ENCODE assay signal across 10 cellular contexts in genomic region chr12:79424109-79424721, GRCh38.
DNase-seq lines count a peak whose midpoint lies in the region; ATAC-seq, FAIRE-seq and TF ChIP-seq lines count a peak whose summit lies in the region.
"Had no signal": no experiment of that assay in that cellular context is flagged by ENCODE, and none has a peak within 500 bp of the region (broad histone marks: within the 10 kb centered on the region; RNA-seq: fewer than 3 reads in every experiment).

No MANE protein-coding gene starts in this region.

- no peak for FAIRE-seq in D721Med (lab: Jason Lieb, UNC)

- TF ChIP-seq CTCF in body of pancreas (IDR thresholded peaks at IDR 0.05), result no peak
- TF ChIP-seq CTCF in lower lobe of right lung (IDR thresholded peaks at IDR 0.05), result no peak
- TF ChIP-seq CTCF in D721Med (IDR thresholded peaks at IDR 0.05; ENCODE audit: insufficient read depth, missing control alignments), result no peak

- DNase-seq in AG08395 (ENCODE audit: low spot score), result peak; percentile 82
- DNase-seq in LHCN-M2 (ENCODE audit: low read depth), result peak; percentile 96
- DNase-seq in body of pancreas, result no peak
- DNase-seq in lower lobe of right lung, result no peak
- DNase-seq in DMS 273 treated with DMSO at 0.1 percent for 48 hours (lab: John Stamatoyannopoulos, UW), result no peak
- DNase-seq in T-helper 9 cell, result no peak
- DNase-seq in D721Med (ENCODE audit: insufficient read length, low spot score), result no peak
- DNase-seq: activated naive CD4-positive, alpha-beta T cell treated with anti-CD3 and anti-CD28 coated beads for 36 hours; CD8-positive, alpha-beta memory T cell had no signal

- TF ChIP-seq POLR2A in body of pancreas (IDR thresholded peaks at IDR 0.05), result no peak

- H3K27me3 ChIP-seq in body of pancreas (no peaks in the 10 kb centered on the region), lower lobe of right lung (ENCODE audit: low read depth) (no peaks in the 10 kb centered on the region)

- peaks cover 7% of the 10 kb centered on the region for H3K4me1 ChIP-seq in body of pancreas
- H3K4me1 ChIP-seq in lower lobe of right lung, result peaks cover 6% of the 10 kb centered on the region

- intact Hi-C loops in body of pancreas (cut with DNase I), result no loop called here
- intact Hi-C loops in lower lobe of right lung (cut with DNase I), result no loop called here

- H3K27ac ChIP-seq in body of pancreas, result peak overlapping the region in 2 of 4 donors; percentile 42 to 53
- no peak overlapping the region for H3K27ac ChIP-seq in lower lobe of right lung

- H3K36me3 ChIP-seq in body of pancreas (replicated peaks in 1 of 2; ENCODE audit: insufficient read depth in 1 of 2, low read depth in 2 of 2), result no peaks in the 10 kb centered on the region
- no peaks in the 10 kb centered on the region for H3K36me3 ChIP-seq in lower lobe of right lung

- peak; percentile 74 for ATAC-seq in body of pancreas
- peak; percentile 46 to 83 for ATAC-seq in lower lobe of right lung
- no peak for ATAC-seq in GM18907 (IDR thresholded peaks at IDR 0.05; ENCODE audit: unreplicated experiment)

- WGBS in body of pancreas, 2 donors, result 48 to 51% methylated on average over 2 of the region's 2 CpGs

- H3K9me3 ChIP-seq in body of pancreas, result no peaks in the 10 kb centered on the region
- no peaks in the 10 kb centered on the region for H3K9me3 ChIP-seq in lower lobe of right lung

- H3K4me3 ChIP-seq in body of pancreas (no peak overlapping the region), lower lobe of right lung (no peak overlapping the region)

Comparison
In these comparisons a context has a peak if more than half of its experiments do, and no peak if none do; other contexts are left out.
1. DNase-seq: peak in AG08395 (single experiment) and LHCN-M2 (single experiment); none in body of pancreas (0 of 4), lower lobe of right lung (single experiment), DMS 273 treated with DMSO at 0.1 percent for 48 hours (single experiment), T-helper 9 cell (single experiment) and D721Med (single experiment).